Comparison of ENCODE assay signal across 11 cellular contexts in the genomic region with DNA sequence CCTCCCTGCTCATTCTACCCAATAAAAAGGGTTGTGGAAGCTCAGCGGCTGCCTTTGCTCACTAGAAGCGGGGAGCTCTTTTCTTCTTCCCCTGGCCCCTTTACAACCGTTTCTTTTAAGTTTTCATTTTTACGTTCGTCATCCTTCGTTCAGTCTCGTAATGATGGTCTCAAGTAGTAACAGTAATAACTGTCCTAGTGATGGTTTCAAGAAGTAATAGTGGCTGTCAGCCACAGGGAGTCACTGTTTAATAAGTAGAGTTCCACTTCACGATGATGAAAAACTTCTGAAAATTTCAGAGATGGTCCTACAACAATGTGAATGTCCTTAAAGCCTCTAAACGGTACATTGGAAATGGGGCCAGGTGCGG. TPM values are rescaled to one million over a fixed set of nuclear protein-coding genes. Genes with fewer than 3 reads are reported as not detected.
DNase-seq lines count a peak whose midpoint lies in the region; TF ChIP-seq lines count a peak whose summit lies in the region.
"Had no signal": no experiment of that assay in that cellular context is flagged by ENCODE, and none has a peak within 500 bp of the region (broad histone marks: within the 10 kb centered on the region; RNA-seq: fewer than 3 reads in every experiment).

No MANE protein-coding gene starts in this region.

- DNase-seq in AG09309 (ENCODE audit: low read depth) (no peak), NAMALWA (ENCODE audit: low spot score) (peak; percentile 45), epithelial cell of prostate (ENCODE audit: low read depth, low spot score) (no peak), SKM-1 (lab: John Stamatoyannopoulos, UW; ENCODE audit: unreplicated experiment) (no peak), NCI-H146 treated with DMSO at 0.1 percent for 48 hours (lab: John Stamatoyannopoulos, UW; ENCODE audit: unreplicated experiment) (no peak), ureter (ENCODE audit: low spot score) (no peak)
- no peak for DNase-seq in stimulated activated CD4-positive, alpha-beta T cell treated with anti-CD3 and anti-CD28 coated beads, Interleukin-4, amount 100 ng/mL, for 24 hours
- DNase-seq: left lung had no signal

- TF ChIP-seq CTCF in AG09309 (IDR thresholded peaks at IDR 0.05; ENCODE audit: control insufficient read depth, insufficient read depth, low read depth, low read length, missing control alignments) (peak; percentile 39), GM12875 (IDR thresholded peaks at IDR 0.05; ENCODE audit: borderline replicate concordance, insufficient read depth, low read depth, low read length) (peak; percentile 22; the same call in 1 of the 2 replicates)

- H3K27ac ChIP-seq in epithelial cell of prostate, result peak overlapping the region; percentile 49
- H3K27ac ChIP-seq: left lung had no signal

- no peak overlapping the region for H3K4me3 ChIP-seq in AG09309 (ENCODE audit: control insufficient read depth, low read depth, low read length)
- no peak overlapping the region for H3K4me3 ChIP-seq in GM12875 (ENCODE audit: low read depth, low read length)
- H3K4me3 ChIP-seq: left lung, skin epidermis had no signal

RNA-seq across cellular contexts. Expression of a gene that starts 6.2 kb away (rescaled TPM):
- 0.44 TPM for total RNA-seq in ureter
- total RNA-seq: HT-29 had no signal
